ENCODE assay signal across 8 cellular contexts in the genomic region with DNA sequence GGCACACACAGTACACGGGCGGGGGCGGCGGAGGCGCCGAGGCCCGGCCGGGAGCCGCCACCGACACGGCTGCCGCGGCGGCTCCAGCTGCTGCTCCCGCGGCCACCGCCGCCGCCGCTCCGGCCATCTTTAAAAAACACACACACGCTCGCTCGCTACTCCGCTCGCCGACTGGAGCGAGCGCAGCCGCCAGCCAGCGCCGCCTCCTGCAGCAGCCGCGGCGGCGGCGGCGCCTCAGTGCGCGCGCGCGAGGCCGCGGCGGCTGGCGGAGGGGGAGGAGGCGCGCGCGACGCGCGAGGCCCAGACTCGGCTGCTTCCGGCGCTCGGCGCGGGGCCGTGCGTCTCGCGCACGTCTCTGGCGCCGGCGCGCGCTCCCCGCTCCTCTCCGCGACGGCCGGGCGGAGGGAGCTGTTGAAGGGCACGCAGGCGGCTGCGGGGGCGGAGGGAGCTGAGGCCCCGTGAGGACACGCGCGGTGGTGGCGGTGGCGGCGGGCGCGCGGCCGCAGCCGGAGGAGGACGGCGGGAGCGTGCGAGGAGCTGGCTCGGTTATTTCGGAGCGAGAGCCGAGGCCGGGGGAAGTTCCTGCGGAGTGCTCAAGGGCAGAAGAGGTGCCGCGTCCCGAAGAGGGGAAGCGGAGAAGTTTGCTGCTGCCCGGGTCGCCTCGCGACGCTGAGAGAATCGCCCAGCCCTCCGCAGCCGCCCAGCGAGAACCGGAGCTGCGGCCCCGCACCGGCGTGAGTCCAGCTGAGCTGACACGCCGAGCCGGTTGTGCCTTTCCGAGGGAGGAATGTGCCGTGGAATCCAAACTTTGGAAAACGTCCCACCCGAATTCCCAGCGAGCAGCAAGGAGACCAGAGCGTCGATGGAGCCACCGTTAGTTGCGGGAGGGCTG. TPM values are rescaled to one million over a fixed set of nuclear protein-coding genes. Genes with fewer than 3 reads are reported as not detected.
DNase-seq lines count a peak whose midpoint lies in the region; ATAC-seq and TF ChIP-seq lines count a peak whose summit lies in the region.

A gene with protein sequence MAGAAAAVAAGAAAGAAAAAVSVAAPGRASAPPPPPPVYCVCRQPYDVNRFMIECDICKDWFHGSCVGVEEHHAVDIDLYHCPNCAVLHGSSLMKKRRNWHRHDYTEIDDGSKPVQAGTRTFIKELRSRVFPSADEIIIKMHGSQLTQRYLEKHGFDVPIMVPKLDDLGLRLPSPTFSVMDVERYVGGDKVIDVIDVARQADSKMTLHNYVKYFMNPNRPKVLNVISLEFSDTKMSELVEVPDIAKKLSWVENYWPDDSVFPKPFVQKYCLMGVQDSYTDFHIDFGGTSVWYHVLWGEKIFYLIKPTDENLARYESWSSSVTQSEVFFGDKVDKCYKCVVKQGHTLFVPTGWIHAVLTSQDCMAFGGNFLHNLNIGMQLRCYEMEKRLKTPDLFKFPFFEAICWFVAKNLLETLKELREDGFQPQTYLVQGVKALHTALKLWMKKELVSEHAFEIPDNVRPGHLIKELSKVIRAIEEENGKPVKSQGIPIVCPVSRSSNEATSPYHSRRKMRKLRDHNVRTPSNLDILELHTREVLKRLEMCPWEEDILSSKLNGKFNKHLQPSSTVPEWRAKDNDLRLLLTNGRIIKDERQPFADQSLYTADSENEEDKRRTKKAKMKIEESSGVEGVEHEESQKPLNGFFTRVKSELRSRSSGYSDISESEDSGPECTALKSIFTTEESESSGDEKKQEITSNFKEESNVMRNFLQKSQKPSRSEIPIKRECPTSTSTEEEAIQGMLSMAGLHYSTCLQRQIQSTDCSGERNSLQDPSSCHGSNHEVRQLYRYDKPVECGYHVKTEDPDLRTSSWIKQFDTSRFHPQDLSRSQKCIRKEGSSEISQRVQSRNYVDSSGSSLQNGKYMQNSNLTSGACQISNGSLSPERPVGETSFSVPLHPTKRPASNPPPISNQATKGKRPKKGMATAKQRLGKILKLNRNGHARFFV (minus strand): TSS at position 173 of the 892 bp plus-strand sequence. CDS start 46 bp downstream, at position 127.

- peaks cover 3% of the 10 kb centered on the region for H3K36me3 Mint-ChIP-seq in nephron (ENCODE audit: low read depth)

- H3K36me3 ChIP-seq in GM23248 (ENCODE audit: low read depth) = no peaks in the 10 kb centered on the region
- H3K36me3 ChIP-seq in RWPE2 (ENCODE audit: low read depth) = no peaks in the 10 kb centered on the region

- H3K27me3 Mint-ChIP-seq in nephron (ENCODE audit: low read depth) = peaks cover 28% of the 10 kb centered on the region

- H3K4me3 Mint-ChIP-seq in nephron = peak within 1 kb of the TSS; percentile 88 to 91 (median 90)

- in situ Hi-C loops in GM23248 (cut with MboI) = no loop called here

- peaks cover 28% of the 10 kb centered on the region for H3F3A ChIP-seq in GM23248 (ENCODE audit: insufficient read depth)

- H3K79me2 ChIP-seq in GM23248 (ENCODE audit: insufficient read depth) = peaks cover 30% of the 10 kb centered on the region

- peak within 1 kb of the TSS; percentile 88 for H2AFZ ChIP-seq in GM23248

- H3K27ac Mint-ChIP-seq in nephron = peak within 1 kb of the TSS; percentile 30 to 92 (median 82)

- DNase-seq in DMS79 (lab: John Stamatoyannopoulos, UW) (peak; percentile 64), GM23248 (peak; percentile 99), LNCaP clone FGC (ENCODE audit: low read depth) (peak; percentile 64), RWPE2 (ENCODE audit: low spot score) (peak; percentile 73), fibroblast of pulmonary artery (ENCODE audit: low read depth) (peak; percentile 93)
- DNase-seq in activated T-helper 9 cell treated with anti-CD3 and anti-CD28 coated beads, Interleukin-2, amount 50 U/mL, for 16 hours (ENCODE audit: low read depth) = peak; percentile 88
- DNase-seq in stimulated activated naive CD4-positive, alpha-beta T cell (lab: John Stamatoyannopoulos, UW) = peak; percentile 81 to 92 (median 88)

- ATAC-seq in RWPE2 (ENCODE audit: low read depth) = peak; percentile 71

- peaks cover 8% of the 10 kb centered on the region for H3K27me3 ChIP-seq in GM23248 (replicated peaks; ENCODE audit: insufficient read depth)
- H3K27me3 ChIP-seq in RWPE2 (ENCODE audit: insufficient read depth, poor library complexity, severe bottlenecking) = peaks cover 4% of the 10 kb centered on the region

- TF ChIP-seq CTCF in LNCaP clone FGC (IDR thresholded peaks at IDR 0.05; ENCODE audit: control insufficient read depth, extremely low read depth, insufficient read depth) (no peak), RWPE2 (IDR thresholded peaks at IDR 0.05; ENCODE audit: poor library complexity, severe bottlenecking) (no peak), fibroblast of pulmonary artery (IDR thresholded peaks at IDR 0.05; ENCODE audit: low read length, missing control alignments) (no peak), nephron (IDR thresholded peaks at IDR 0.05; ENCODE audit: unreplicated experiment in 3 of 3) (no peak)

- peak within 1 kb of the TSS; percentile 93 for H3K4me2 ChIP-seq in GM23248 (ENCODE audit: unreplicated experiment)

- peaks cover 22% of the 10 kb centered on the region for H3K4me1 Mint-ChIP-seq in nephron

- H4K20me1 ChIP-seq in GM23248 (ENCODE audit: insufficient read depth) = no peaks in the 10 kb centered on the region

- H3K9me3 ChIP-seq in GM23248 (ENCODE audit: low read depth) = no peaks in the 10 kb centered on the region
- H3K9me3 ChIP-seq in RWPE2 (ENCODE audit: severe bottlenecking) = no peaks in the 10 kb centered on the region

- H3K27ac ChIP-seq in GM23248 (peak within 1 kb of the TSS; percentile 95), RWPE2 (ENCODE audit: poor library complexity, severe bottlenecking) (peak within 1 kb of the TSS; percentile 67)

- 1% methylated on average over 81 to 89 of the region's 132 CpGs for WGBS in GM23248 (ENCODE audit: low coverage in 1 of 2, low lambda C conversion rate in 2 of 2, missing lambda C conversion rate in 2 of 2), 2 experiments

- peak within 1 kb of the TSS; percentile 85 for H3K4me3 ChIP-seq in GM23248
- H3K4me3 ChIP-seq in LNCaP clone FGC (ENCODE audit: low read depth, low read length) = peak within 1 kb of the TSS; percentile 70
- H3K4me3 ChIP-seq in RWPE2 (ENCODE audit: severe bottlenecking) = peak within 1 kb of the TSS; percentile 100
- peak within 1 kb of the TSS; percentile 67 for H3K4me3 ChIP-seq in fibroblast of pulmonary artery (replicated peaks; ENCODE audit: low read depth, low read length)

- H3K9me2 ChIP-seq in GM23248 (ENCODE audit: insufficient read depth) = no peaks in the 10 kb centered on the region

- H3K4me1 ChIP-seq in GM23248 (ENCODE audit: insufficient read depth) (peaks cover 10% of the 10 kb centered on the region), RWPE2 (ENCODE audit: insufficient read depth, poor library complexity, severe bottlenecking) (peaks cover 3% of the 10 kb centered on the region)

- no peaks in the 10 kb centered on the region for H3K9me3 Mint-ChIP-seq in nephron

- H3K9ac ChIP-seq in GM23248 = peak within 1 kb of the TSS; percentile 96

RNA-seq across cellular contexts. Expression of the gene that starts here (rescaled TPM):
- 6.7 and 7.8 TPM in 2 replicates for total RNA-seq in GM23248 (2014; rRNA removed; shearing (Covaris generic))
- 1.9 and 2.3 TPM in 2 replicates for polyA plus RNA-seq in GM23248 (2016; fragmentation: Nextera tagmentation; extraction: Ambion mirVana)

Comparison
In these comparisons a context has a peak if more than half of its experiments do, and no peak if none do; other contexts are left out.
1. Peak in every context shown above with its lines: DNase-seq, ATAC-seq, H3K4me3 ChIP-seq and H3K27ac ChIP-seq.